ENCODE assay signal across 8 cellular contexts in the genomic region with DNA sequence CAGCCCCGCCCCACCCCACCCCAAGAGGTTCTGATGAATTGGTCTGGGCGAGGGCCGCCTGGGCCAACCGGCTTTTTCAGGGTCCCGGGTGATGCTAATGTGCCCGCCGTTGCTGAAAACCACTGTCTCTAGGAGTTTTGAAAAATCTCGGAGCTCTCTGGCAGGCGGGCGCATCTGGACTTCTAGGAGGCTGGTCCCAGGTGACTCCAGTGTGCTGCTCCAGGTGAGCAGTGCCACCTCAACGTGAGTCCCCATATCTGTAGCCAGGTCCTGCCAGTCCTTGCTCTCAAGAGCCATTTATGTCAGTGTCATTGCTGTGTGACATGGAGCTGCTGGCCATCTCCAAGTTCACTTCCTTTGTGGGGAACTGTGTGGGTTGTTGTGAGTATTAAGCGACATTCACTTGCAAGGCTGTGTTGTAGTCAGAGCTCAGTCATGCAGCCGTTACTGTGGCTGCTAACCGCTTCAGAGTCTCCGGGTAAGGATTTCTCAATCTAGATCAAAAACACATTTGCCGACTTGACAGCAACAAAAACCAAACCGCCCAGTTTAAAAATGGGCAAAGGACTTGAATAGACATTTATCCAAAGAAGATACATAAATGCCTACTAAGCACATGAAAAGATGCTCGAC. TPM values are rescaled to one million over a fixed set of nuclear protein-coding genes. Genes with fewer than 3 reads are reported as not detected.
DNase-seq lines count a peak whose midpoint lies in the region; ATAC-seq and TF ChIP-seq lines count a peak whose summit lies in the region.

RFX8 (minus strand) TSS at position 361 of the 633 bp plus-strand sequence. CDS start 8,264 bp downstream, outside the sequence.

- no TSS peak for BruUV-seq in mammary epithelial cell (replicated peaks; lab: Mats Ljungman, UMichigan)

- TF ChIP-seq CTCF in mammary epithelial cell (conservative IDR thresholded peaks at IDR 0.05 in 1 of 2, IDR thresholded peaks at IDR 0.05 in 1 of 2; ENCODE audit: extremely low read depth in 1 of 2, insufficient read depth in 1 of 2, low read depth in 1 of 2, low read length in 2 of 2) (no peak), lower leg skin (IDR thresholded peaks at IDR 0.05) (no peak)

- in situ Hi-C loops in mammary epithelial cell (cut with MboI; ENCODE audit: low sequenced_read_pairs in 2 of 2): no loop called here

- dilution Hi-C loops in mammary epithelial cell (cut with HindIII; ENCODE audit: low sequenced_read_pairs): loop anchor here (5.0 kb wide), 1 partner anchor 58 kb away; no protein-coding TSS in a partner anchor

- no peak for ATAC-seq in HG02678 (IDR thresholded peaks at IDR 0.05; ENCODE audit: unreplicated experiment)

- no peaks in the 10 kb centered on the region for H4K20me1 ChIP-seq in mammary epithelial cell (ENCODE audit: insufficient read depth, low read length)

- H3K27ac ChIP-seq in mammary epithelial cell (ENCODE audit: insufficient read depth, low read depth, low read length): peak within 1 kb of the TSS; percentile 37

- H3K4me3 ChIP-seq in mammary epithelial cell (replicated peaks in 1 of 3; ENCODE audit: insufficient read depth in 1 of 3, low read depth in 2 of 3, low read length in 3 of 3) (peak within 1 kb of the TSS; percentile 56 to 59 (median 57)), lower leg skin (ENCODE audit: low read depth, poor library complexity, severe bottlenecking) (peak within 1 kb of the TSS; percentile 32)

- H3K4me1 ChIP-seq in mammary epithelial cell (ENCODE audit: insufficient read depth, low read length): peaks cover 14% of the 10 kb centered on the region

- H2AFZ ChIP-seq in mammary epithelial cell (ENCODE audit: low read depth, low read length): peak within 1 kb of the TSS; percentile 97

- CTCF ChIA-PET in mammary epithelial cell (lab: Charles Lee; ENCODE audit: low non-redundant PET): interaction anchor here (0.9 kb wide), 1 partner anchor 133 kb away, joined by 3 read pairs; no protein-coding TSS in a partner anchor

- no peaks in the 10 kb centered on the region for H3K9me3 ChIP-seq in mammary epithelial cell (replicated peaks; ENCODE audit: insufficient read depth, low read length)

- intact Hi-C loops in mammary epithelial cell (cut with micrococcal nuclease) (loop anchor here (5.0 kb wide), 2 partner anchors 157 to 222 kb away; partner anchors contain the start of gene MAP4K4), lower leg skin (cut with DNase I; ENCODE audit: low total_unique reads) (no loop called here)

- H3K4me2 ChIP-seq in mammary epithelial cell (ENCODE audit: insufficient read depth, low read depth, low read length): peak within 1 kb of the TSS; percentile 90

- DNase-seq in GM04504 (ENCODE audit: low read depth): peak; percentile 87
- peak in 3 of 5 experiments; percentile 17 to 96 (median 22) for DNase-seq in T-helper 2 cell
- DNase-seq in mammary epithelial cell: peak; percentile 76
- DNase-seq in lower leg skin (ENCODE audit: low spot score in 2 of 2): peak in 1 of 2 donors; percentile 35
- peak; percentile 12 for DNase-seq in stimulated activated CD8-positive, alpha-beta memory T cell treated with anti-CD3 and anti-CD28 coated beads, Interleukin-15, amount 100 ng/mL, for 24 hours (ENCODE audit: low read depth)
- no peak for DNase-seq in NCI-H1694 (lab: John Stamatoyannopoulos, UW)
- DNase-seq in NCI-H2171 treated with DMSO at 0.1 percent for 48 hours (lab: John Stamatoyannopoulos, UW): no peak

- TF ChIP-seq POLR2A in lower leg skin (IDR thresholded peaks at IDR 0.05): no peak

- 31% methylated on average over 16 of the region's 18 CpGs for WGBS in mammary epithelial cell (ENCODE audit: low coverage, missing lambda C conversion rate)
- 27 to 35% methylated on average over 12 to 17 of the region's 18 CpGs for WGBS in lower leg skin, 2 donors

- H3K27me3 ChIP-seq in mammary epithelial cell (ENCODE audit: insufficient read depth, low read length): no peaks in the 10 kb centered on the region

- no peak within 1 kb of the TSS for H3K9ac ChIP-seq in mammary epithelial cell (ENCODE audit: insufficient read depth, low read length)

- H3K36me3 ChIP-seq in mammary epithelial cell (ENCODE audit: insufficient read depth, low read length): no peaks in the 10 kb centered on the region

- H3K79me2 ChIP-seq in mammary epithelial cell (ENCODE audit: insufficient read depth, low read length): no peaks in the 10 kb centered on the region

RNA-seq across cellular contexts. Expression of gene RFX8, which starts in this region (rescaled TPM):
- total RNA-seq in mammary epithelial cell (under 1 TPM in 1 of 2 donors, not detected in 1; 0.82 TPM), lower leg skin (under 1 TPM in 2 of 4 donors, not detected in 2; 0.52 to 0.84 TPM)
- 0.53 TPM for polyA plus RNA-seq in mammary epithelial cell
- not detected for polyA minus RNA-seq in mammary epithelial cell

Comparison
In these comparisons a context has a peak if more than half of its experiments do, and no peak if none do; other contexts are left out.
1. Peak in DNase-seq, H3K4me3 ChIP-seq, H3K27ac ChIP-seq and H3K4me2 ChIP-seq in mammary epithelial cell; RNA of the gene not detected or under 1 TPM.
2. DNase-seq: peak in GM04504 (single experiment), T-helper 2 cell (3 of 5) and stimulated activated CD8-positive, alpha-beta memory T cell treated with anti-CD3 and anti-CD28 coated beads, Interleukin-15, amount 100 ng/mL, for 24 hours (single experiment); none in NCI-H1694 (single experiment) and NCI-H2171 treated with DMSO at 0.1 percent for 48 hours (single experiment).